In the genomic region with DNA sequence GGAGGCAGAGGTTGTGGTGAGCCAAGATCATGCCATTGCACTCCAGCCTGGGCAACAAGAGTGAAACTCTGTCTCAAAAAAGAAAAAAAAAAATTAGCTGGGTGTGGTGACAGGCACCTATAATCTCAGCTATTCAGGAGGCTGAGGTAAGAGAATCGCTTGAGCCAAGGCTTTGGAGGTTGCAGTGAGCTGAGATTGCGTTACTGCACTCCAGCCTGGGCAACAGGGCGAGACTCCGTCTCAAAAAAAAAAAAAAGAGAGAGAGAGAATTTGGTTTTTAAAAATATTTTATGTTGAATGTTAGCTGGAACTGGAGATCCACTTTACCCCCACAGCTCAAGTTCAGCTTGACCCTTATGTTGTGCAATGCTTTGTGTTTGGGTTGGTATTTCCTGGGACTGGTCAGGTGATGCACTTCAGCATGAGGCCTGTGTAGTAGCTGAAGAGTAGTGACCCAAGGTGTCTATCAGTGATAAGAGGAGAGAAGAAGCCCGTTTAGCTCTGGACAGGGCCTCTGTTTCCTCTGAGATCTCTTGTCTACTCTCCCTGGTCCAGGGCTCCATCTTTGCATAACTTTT, we compare ENCODE assay signal across 1 cellular context.
A peak's percentile ranks its signal among the peaks of the same experiment; 100 is the strongest.
TF ChIP-seq lines count a peak whose summit lies in the region.

No MANE protein-coding gene starts in this region.

TF ChIP-seq in HepG2, 621 proteins besides CTCF, POLR2A, EP300 and RAD21 (continued from another document):
- TF ChIP-seq, protein P1, sequence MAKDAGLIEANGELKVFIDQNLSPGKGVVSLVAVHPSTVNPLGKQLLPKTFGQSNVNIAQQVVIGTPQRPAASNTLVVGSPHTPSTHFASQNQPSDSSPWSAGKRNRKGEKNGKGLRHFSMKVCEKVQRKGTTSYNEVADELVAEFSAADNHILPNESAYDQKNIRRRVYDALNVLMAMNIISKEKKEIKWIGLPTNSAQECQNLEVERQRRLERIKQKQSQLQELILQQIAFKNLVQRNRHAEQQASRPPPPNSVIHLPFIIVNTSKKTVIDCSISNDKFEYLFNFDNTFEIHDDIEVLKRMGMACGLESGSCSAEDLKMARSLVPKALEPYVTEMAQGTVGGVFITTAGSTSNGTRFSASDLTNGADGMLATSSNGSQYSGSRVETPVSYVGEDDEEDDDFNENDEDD (CRISPR knock-in tag; IDR thresholded peaks at IDR 0.05; ENCODE audit: borderline replicate concordance): 0 out of 2 replicates have a peak, but pooled peaks have one; percentile 53
- TF ChIP-seq, protein P2, sequence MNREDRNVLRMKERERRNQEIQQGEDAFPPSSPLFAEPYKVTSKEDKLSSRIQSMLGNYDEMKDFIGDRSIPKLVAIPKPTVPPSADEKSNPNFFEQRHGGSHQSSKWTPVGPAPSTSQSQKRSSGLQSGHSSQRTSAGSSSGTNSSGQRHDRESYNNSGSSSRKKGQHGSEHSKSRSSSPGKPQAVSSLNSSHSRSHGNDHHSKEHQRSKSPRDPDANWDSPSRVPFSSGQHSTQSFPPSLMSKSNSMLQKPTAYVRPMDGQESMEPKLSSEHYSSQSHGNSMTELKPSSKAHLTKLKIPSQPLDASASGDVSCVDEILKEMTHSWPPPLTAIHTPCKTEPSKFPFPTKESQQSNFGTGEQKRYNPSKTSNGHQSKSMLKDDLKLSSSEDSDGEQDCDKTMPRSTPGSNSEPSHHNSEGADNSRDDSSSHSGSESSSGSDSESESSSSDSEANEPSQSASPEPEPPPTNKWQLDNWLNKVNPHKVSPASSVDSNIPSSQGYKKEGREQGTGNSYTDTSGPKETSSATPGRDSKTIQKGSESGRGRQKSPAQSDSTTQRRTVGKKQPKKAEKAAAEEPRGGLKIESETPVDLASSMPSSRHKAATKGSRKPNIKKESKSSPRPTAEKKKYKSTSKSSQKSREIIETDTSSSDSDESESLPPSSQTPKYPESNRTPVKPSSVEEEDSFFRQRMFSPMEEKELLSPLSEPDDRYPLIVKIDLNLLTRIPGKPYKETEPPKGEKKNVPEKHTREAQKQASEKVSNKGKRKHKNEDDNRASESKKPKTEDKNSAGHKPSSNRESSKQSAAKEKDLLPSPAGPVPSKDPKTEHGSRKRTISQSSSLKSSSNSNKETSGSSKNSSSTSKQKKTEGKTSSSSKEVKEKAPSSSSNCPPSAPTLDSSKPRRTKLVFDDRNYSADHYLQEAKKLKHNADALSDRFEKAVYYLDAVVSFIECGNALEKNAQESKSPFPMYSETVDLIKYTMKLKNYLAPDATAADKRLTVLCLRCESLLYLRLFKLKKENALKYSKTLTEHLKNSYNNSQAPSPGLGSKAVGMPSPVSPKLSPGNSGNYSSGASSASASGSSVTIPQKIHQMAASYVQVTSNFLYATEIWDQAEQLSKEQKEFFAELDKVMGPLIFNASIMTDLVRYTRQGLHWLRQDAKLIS (CRISPR knock-in tag; IDR thresholded peaks at IDR 0.05): no peak
- TF ChIP-seq ZNF253 (CRISPR knock-in tag; IDR thresholded peaks at IDR 0.05; ENCODE audit: borderline replicate concordance) (no peak), SOX6 (IDR thresholded peaks at IDR 0.05) (no peak), SOX6 (CRISPR knock-in tag; IDR thresholded peaks at IDR 0.05) (peak; percentile 76), POGZ (CRISPR knock-in tag; IDR thresholded peaks at IDR 0.05) (no peak), ZFP90 (CRISPR knock-in tag; IDR thresholded peaks at IDR 0.05; ENCODE audit: borderline replicate concordance) (no peak), ATAD3A (CRISPR knock-in tag; IDR thresholded peaks at IDR 0.05) (no peak), RCOR2 (CRISPR knock-in tag; IDR thresholded peaks at IDR 0.05) (peak; percentile 24; the same call in 1 of the 2 replicates), ZNF674 (CRISPR knock-in tag; IDR thresholded peaks at IDR 0.05; ENCODE audit: low read depth) (no peak), SALL1 (CRISPR knock-in tag; IDR thresholded peaks at IDR 0.05) (peak; percentile 34; the same call in 1 of the 2 replicates), HDAC1 (CRISPR knock-in tag; IDR thresholded peaks at IDR 0.05) (0 out of 2 replicates have a peak, but pooled peaks have one; percentile 48), NFE2L1 (CRISPR knock-in tag; IDR thresholded peaks at IDR 0.05; ENCODE audit: borderline replicate concordance) (no peak), ZFX (CRISPR knock-in tag; IDR thresholded peaks at IDR 0.05; ENCODE audit: low read depth) (peak; percentile 68), NR2F1 (CRISPR knock-in tag; IDR thresholded peaks at IDR 0.05) (0 out of 4 replicates have a peak, but pooled peaks of 1 of the 2 experiments have one; percentile 30), NR2F6 (IDR thresholded peaks at IDR 0.05) (peak; percentile 42), NR2F6 (CRISPR knock-in tag; IDR thresholded peaks at IDR 0.05) (peak; percentile 86), HDAC6 (IDR thresholded peaks at IDR 0.05; ENCODE audit: low read depth, low read length) (no peak), MEF2D (CRISPR knock-in tag; IDR thresholded peaks at IDR 0.05) (peak; percentile 44; the same call in 1 of the 2 replicates), ZNF3 (CRISPR knock-in tag; IDR thresholded peaks at IDR 0.05) (no peak), GABPA (IDR thresholded peaks at IDR 0.05; ENCODE audit: low read depth, low read length) (no peak), GABPA (CRISPR knock-in tag; IDR thresholded peaks at IDR 0.05; ENCODE audit: low read depth) (no peak), SOX13 (IDR thresholded peaks at IDR 0.05) (no peak), SOX13 (CRISPR knock-in tag; conservative IDR thresholded peaks at IDR 0.05 in 1 of 2, IDR thresholded peaks at IDR 0.05 in 1 of 2) (peak in 1 of 2 experiments; percentile 83; a peak in 2 of 4 replicates), ZNF644 (CRISPR knock-in tag; IDR thresholded peaks at IDR 0.05; ENCODE audit: low read depth) (peak; percentile 81), ZIK1 (CRISPR knock-in tag; IDR thresholded peaks at IDR 0.05; ENCODE audit: borderline replicate concordance, low read depth) (no peak), HNF4G (IDR thresholded peaks at IDR 0.05; ENCODE audit: borderline replicate concordance, low read depth, low read length) (peak; percentile 42; the same call in 1 of the 2 replicates), HNF4G (CRISPR knock-in tag; IDR thresholded peaks at IDR 0.05; ENCODE audit: borderline replicate concordance, low read depth) (no peak), MTA3 (CRISPR knock-in tag; IDR thresholded peaks at IDR 0.05) (no peak), FOXJ3 (CRISPR knock-in tag; IDR thresholded peaks at IDR 0.05; ENCODE audit: borderline replicate concordance) (peak; percentile 57; the same call in 1 of the 2 replicates)
- TF ChIP-seq, protein P3, sequence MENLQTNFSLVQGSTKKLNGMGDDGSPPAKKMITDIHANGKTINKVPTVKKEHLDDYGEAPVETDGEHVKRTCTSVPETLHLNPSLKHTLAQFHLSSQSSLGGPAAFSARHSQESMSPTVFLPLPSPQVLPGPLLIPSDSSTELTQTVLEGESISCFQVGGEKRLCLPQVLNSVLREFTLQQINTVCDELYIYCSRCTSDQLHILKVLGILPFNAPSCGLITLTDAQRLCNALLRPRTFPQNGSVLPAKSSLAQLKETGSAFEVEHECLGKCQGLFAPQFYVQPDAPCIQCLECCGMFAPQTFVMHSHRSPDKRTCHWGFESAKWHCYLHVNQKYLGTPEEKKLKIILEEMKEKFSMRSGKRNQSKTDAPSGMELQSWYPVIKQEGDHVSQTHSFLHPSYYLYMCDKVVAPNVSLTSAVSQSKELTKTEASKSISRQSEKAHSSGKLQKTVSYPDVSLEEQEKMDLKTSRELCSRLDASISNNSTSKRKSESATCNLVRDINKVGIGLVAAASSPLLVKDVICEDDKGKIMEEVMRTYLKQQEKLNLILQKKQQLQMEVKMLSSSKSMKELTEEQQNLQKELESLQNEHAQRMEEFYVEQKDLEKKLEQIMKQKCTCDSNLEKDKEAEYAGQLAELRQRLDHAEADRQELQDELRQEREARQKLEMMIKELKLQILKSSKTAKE (CRISPR knock-in tag; IDR thresholded peaks at IDR 0.05; ENCODE audit: borderline replicate concordance): 0 out of 2 replicates have a peak, but pooled peaks have one; percentile 48
- TF ChIP-seq, protein P4, sequence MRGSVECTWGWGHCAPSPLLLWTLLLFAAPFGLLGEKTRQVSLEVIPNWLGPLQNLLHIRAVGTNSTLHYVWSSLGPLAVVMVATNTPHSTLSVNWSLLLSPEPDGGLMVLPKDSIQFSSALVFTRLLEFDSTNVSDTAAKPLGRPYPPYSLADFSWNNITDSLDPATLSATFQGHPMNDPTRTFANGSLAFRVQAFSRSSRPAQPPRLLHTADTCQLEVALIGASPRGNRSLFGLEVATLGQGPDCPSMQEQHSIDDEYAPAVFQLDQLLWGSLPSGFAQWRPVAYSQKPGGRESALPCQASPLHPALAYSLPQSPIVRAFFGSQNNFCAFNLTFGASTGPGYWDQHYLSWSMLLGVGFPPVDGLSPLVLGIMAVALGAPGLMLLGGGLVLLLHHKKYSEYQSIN (CRISPR knock-in tag; IDR thresholded peaks at IDR 0.05; ENCODE audit: borderline replicate concordance): no peak
